In genomic region chr15:43799945-43800285, GRCh38 we compare ENCODE assay signal across 8 cellular contexts. TPM values are rescaled to one million over a fixed set of nuclear protein-coding genes. Genes with fewer than 3 reads are reported as not detected.
DNase-seq lines count a peak whose midpoint lies in the region; TF ChIP-seq lines count a peak whose summit lies in the region.

TSS of gene SERINC4 (minus strand) at chr15:43800220. CDS start at chr15:43799986, 234 bp downstream.

- peak within 1 kb of the TSS; percentile 87 for H3K27ac Mint-ChIP-seq in activated CD4-positive, alpha-beta memory T cell treated with anti-CD3 and anti-CD28 coated beads for 36 hours

- peak within 1 kb of the TSS; percentile 94 for H3K4me3 ChIP-seq in GM23248
- H3K4me3 ChIP-seq in left ventricle myocardium inferior: peak within 1 kb of the TSS; percentile 94
- H3K4me3 ChIP-seq in skeletal muscle cell (ENCODE audit: low read depth, low read length): peak within 1 kb of the TSS; percentile 85

- peaks cover 29% of the 10 kb centered on the region for H3K36me3 ChIP-seq in GM23248 (ENCODE audit: low read depth)
- H3K36me3 ChIP-seq in left ventricle myocardium inferior: peaks cover 71% of the 10 kb centered on the region

- peaks cover 70% of the 10 kb centered on the region for H3F3A ChIP-seq in GM23248 (ENCODE audit: insufficient read depth)

- peaks cover 5% of the 10 kb centered on the region; the same call in 1 of the 2 replicates for H4K20me1 ChIP-seq in GM23248 (ENCODE audit: insufficient read depth)

- H3K4me3 Mint-ChIP-seq in activated CD4-positive, alpha-beta memory T cell treated with anti-CD3 and anti-CD28 coated beads for 36 hours: peak within 1 kb of the TSS; percentile 99

- H3K9me2 ChIP-seq in GM23248 (ENCODE audit: insufficient read depth): no peaks in the 10 kb centered on the region

- H3K4me2 ChIP-seq in GM23248 (ENCODE audit: unreplicated experiment): peak within 1 kb of the TSS; percentile 93

- 74 to 75% methylated on average over 8 of the region's 8 CpGs for WGBS in GM23248 (ENCODE audit: low coverage in 1 of 2, low lambda C conversion rate in 2 of 2, missing lambda C conversion rate in 2 of 2), 2 experiments

- CTCF ChIA-PET in activated CD4-positive, alpha-beta memory T cell treated with anti-CD3 and anti-CD28 coated beads for 36 hours (lab: Charles Lee): interaction anchor here (1.0 to 2.6 kb wide), 2 partner anchors 23 to 32 kb away, joined by 3 to 10 read pairs; partner anchors contain the start of gene ELL3

- DNase-seq in GM23248 (no peak), left ventricle myocardium inferior (no peak), skeletal muscle cell (ENCODE audit: low read depth) (no peak), posterior vena cava (ENCODE audit: low spot score) (no peak), HPDE6-E6E7 (ENCODE audit: extremely low spot score) (no peak), GM19240 (ENCODE audit: insufficient read length, low spot score) (no peak), GF-D8 (lab: John Stamatoyannopoulos, UW) (no peak)
- DNase-seq in activated CD4-positive, alpha-beta memory T cell treated with anti-CD3 and anti-CD28 coated beads for 36 hours: no peak

- no peaks in the 10 kb centered on the region for H3K27me3 Mint-ChIP-seq in activated CD4-positive, alpha-beta memory T cell treated with anti-CD3 and anti-CD28 coated beads for 36 hours

- H3K27me3 ChIP-seq in GM23248 (replicated peaks; ENCODE audit: insufficient read depth) (no peaks in the 10 kb centered on the region), left ventricle myocardium inferior (ENCODE audit: low read depth) (no peaks in the 10 kb centered on the region)

- POLR2A ChIA-PET in activated CD4-positive, alpha-beta memory T cell treated with anti-CD3 and anti-CD28 coated beads for 36 hours (lab: Charles Lee): interaction anchor here (0.5 to 1.8 kb wide), 7 partner anchors 8 to 55 kb away, joined by 3 to 17 read pairs (median 6); partner anchors contain the start of genes ELL3, MFAP1, SERF2 and WDR76

- peak within 1 kb of the TSS; percentile 93 for H3K9ac ChIP-seq in GM23248

- H3K9me3 ChIP-seq in GM23248 (ENCODE audit: low read depth) (no peaks in the 10 kb centered on the region), left ventricle myocardium inferior (replicated peaks) (no peaks in the 10 kb centered on the region)

- intact Hi-C loops in activated CD4-positive, alpha-beta memory T cell treated with anti-CD3 and anti-CD28 coated beads for 36 hours (cut with micrococcal nuclease): loop anchor here (1.0 kb wide), 2 partner anchors 8 to 24 kb away; partner anchors contain the start of genes MFAP1 and SERF2
- intact Hi-C loops in left ventricle myocardium inferior (cut with micrococcal nuclease) (no loop called here), posterior vena cava (cut with DNase I) (no loop called here)

- H3K9me3 Mint-ChIP-seq in activated CD4-positive, alpha-beta memory T cell treated with anti-CD3 and anti-CD28 coated beads for 36 hours: no peaks in the 10 kb centered on the region

- no peak for TF ChIP-seq CTCF in left ventricle myocardium inferior (IDR thresholded peaks at IDR 0.05; ENCODE audit: borderline replicate concordance)

- H3K79me2 ChIP-seq in GM23248 (ENCODE audit: insufficient read depth): peaks cover 41% of the 10 kb centered on the region

- H3K36me3 Mint-ChIP-seq in activated CD4-positive, alpha-beta memory T cell treated with anti-CD3 and anti-CD28 coated beads for 36 hours: peaks cover 61% of the 10 kb centered on the region

- peak within 1 kb of the TSS; percentile 84 for H2AFZ ChIP-seq in GM23248

- H3K27ac ChIP-seq in GM23248: peak within 1 kb of the TSS; percentile 75
- peak within 1 kb of the TSS; percentile 88 for H3K27ac ChIP-seq in left ventricle myocardium inferior (replicated peaks)

- peaks cover 50% of the 10 kb centered on the region for H3K4me1 Mint-ChIP-seq in activated CD4-positive, alpha-beta memory T cell treated with anti-CD3 and anti-CD28 coated beads for 36 hours (ENCODE audit: low read depth)

- H3K4me1 ChIP-seq in GM23248 (ENCODE audit: insufficient read depth): peaks cover 43% of the 10 kb centered on the region
- H3K4me1 ChIP-seq in left ventricle myocardium inferior: peaks cover 70% of the 10 kb centered on the region

- in situ Hi-C loops in GM23248 (cut with MboI): no loop called here

RNA-seq across cellular contexts. Expression of gene SERINC4, which starts in this region (rescaled TPM):
- total RNA-seq in GM23248 (2014; rRNA removed; shearing (Covaris generic)): not detected in 2 replicates
- polyA plus RNA-seq in GM23248 (2016; fragmentation: Nextera tagmentation; extraction: Ambion mirVana): not detected in 2 replicates
- total RNA-seq in activated CD4-positive, alpha-beta memory T cell treated with anti-CD3 and anti-CD28 coated beads for 36 hours: under 1 TPM; 0.10 to 0.15 TPM
- total RNA-seq in left ventricle myocardium inferior: 0.44 TPM
- not detected for total RNA-seq in posterior vena cava
